Comparison of ENCODE assay signal across 12 cellular contexts in the genomic region with DNA sequence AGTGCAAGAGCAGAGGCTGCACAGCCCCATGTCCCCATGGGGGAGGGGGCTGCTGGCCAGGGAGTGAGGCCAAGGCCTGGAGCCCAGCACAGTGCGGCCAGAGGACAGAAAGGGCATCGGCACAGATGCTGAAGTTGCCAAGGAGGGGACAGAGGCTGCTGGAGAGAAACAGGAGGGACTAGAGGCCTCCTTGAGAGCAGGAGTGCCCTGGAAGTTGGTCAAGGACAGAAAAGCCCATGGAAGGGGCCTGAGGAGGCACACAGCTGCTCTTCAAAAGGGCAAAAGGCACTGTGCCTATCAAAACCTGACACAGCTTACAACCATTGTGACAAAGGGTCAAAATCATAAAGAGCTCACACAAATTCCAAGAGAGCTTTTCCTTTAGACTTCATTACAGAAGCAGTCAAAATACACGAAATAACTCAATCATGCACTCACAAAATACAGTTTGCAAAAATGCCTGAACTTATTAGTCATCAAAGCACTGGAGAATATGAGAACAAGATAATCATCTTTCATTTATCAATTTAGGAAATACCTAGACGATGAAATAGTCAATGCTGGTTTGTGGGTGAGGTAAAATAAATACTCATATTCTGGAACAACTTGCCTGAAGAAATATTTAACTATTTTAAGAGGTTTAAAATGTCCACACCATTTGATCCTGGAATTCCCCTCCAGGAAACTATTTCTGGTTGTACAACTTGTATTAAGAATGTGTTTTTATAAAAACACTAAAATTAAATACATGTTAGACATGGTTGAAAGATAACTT.
DNase-seq lines count a peak whose midpoint lies in the region; ATAC-seq and TF ChIP-seq lines count a peak whose summit lies in the region.
"Had no signal": no experiment of that assay in that cellular context is flagged by ENCODE, and none has a peak within 500 bp of the region (broad histone marks: within the 10 kb centered on the region; RNA-seq: fewer than 3 reads in every experiment).

No MANE protein-coding gene starts in this region.

- H3K4me3 Mint-ChIP-seq in stimulated activated naive B cell treated with anti-CD40 and anti-IgM and Interleukin-4, amounts not matched to agents 10 μg/mL and 1 μg/mL and 100 μg/mL, for 72 hours: no peak overlapping the region
- no peak overlapping the region for H3K4me3 Mint-ChIP-seq in natural killer cell treated with Interleukin-12 subunit alpha and Interleukin-12 subunit beta and Interleukin-15 and Interleukin-18, amount 100 ng/mL, for 72 hours

- no peak for ATAC-seq in stimulated activated naive B cell treated with anti-CD40 and anti-IgM and Interleukin-4, amounts not matched to agents 10 μg/mL and 1 μg/mL and 100 μg/mL, for 72 hours (replicated peaks)
- no peak for ATAC-seq in HG03280 (IDR thresholded peaks at IDR 0.05; ENCODE audit: unreplicated experiment)
- ATAC-seq in GM18873 (IDR thresholded peaks at IDR 0.05; ENCODE audit: low FRiP score, unreplicated experiment): no peak
- no peak for ATAC-seq in natural killer cell treated with Interleukin-12 subunit alpha and Interleukin-12 subunit beta and Interleukin-15 and Interleukin-18, amount 100 ng/mL, for 72 hours

- no peaks in the 10 kb centered on the region for H3K9me2 ChIP-seq in GM23248 (ENCODE audit: insufficient read depth)
- no peaks in the 10 kb centered on the region for H3K9me2 ChIP-seq in hepatocyte (replicated peaks; ENCODE audit: insufficient read depth)

- no peaks in the 10 kb centered on the region for H3K27me3 Mint-ChIP-seq in stimulated activated naive B cell treated with anti-CD40 and anti-IgM and Interleukin-4, amounts not matched to agents 10 μg/mL and 1 μg/mL and 100 μg/mL, for 72 hours
- H3K27me3 Mint-ChIP-seq in natural killer cell treated with Interleukin-12 subunit alpha and Interleukin-12 subunit beta and Interleukin-15 and Interleukin-18, amount 100 ng/mL, for 72 hours: no peaks in the 10 kb centered on the region

- H4K20me1 ChIP-seq in GM23248 (ENCODE audit: insufficient read depth) (0 out of 2 replicates have a peak, but pooled peaks cover 2% of the 10 kb centered on the region), hepatocyte (ENCODE audit: insufficient read depth, poor library complexity, severe bottlenecking) (no peaks in the 10 kb centered on the region)

- H3K4me2 ChIP-seq in GM23248 (ENCODE audit: unreplicated experiment): peak overlapping the region; percentile 45
- H3K4me2 ChIP-seq in hepatocyte: no peak overlapping the region

- H3K27me3 ChIP-seq in GM23248 (replicated peaks; ENCODE audit: insufficient read depth): no peaks in the 10 kb centered on the region
- H3K27me3 ChIP-seq in adrenal gland: no peaks in the 10 kb centered on the region
- H3K27me3 ChIP-seq in hepatocyte: no peaks in the 10 kb centered on the region
- H3K27me3 ChIP-seq: spleen had no signal

- H3K4me3 ChIP-seq in GM23248: 0 out of 2 replicates have a peak overlapping the region, but pooled peaks have one; percentile 22
- H3K4me3 ChIP-seq in adrenal gland: no peak overlapping the region
- no peak overlapping the region for H3K4me3 ChIP-seq in hepatocyte
- H3K4me3 ChIP-seq: spleen had no signal

- in situ Hi-C loops in GM23248 (cut with MboI) (no loop called here), KBM-7 (cut with MboI; ENCODE audit: low pct_unique_long_range_greater_than_20kb, low sequenced_read_pairs) (no loop called here)

- H3K27ac Mint-ChIP-seq in stimulated activated naive B cell treated with anti-CD40 and anti-IgM and Interleukin-4, amounts not matched to agents 10 μg/mL and 1 μg/mL and 100 μg/mL, for 72 hours: peak overlapping the region; percentile 32
- H3K27ac Mint-ChIP-seq in natural killer cell treated with Interleukin-12 subunit alpha and Interleukin-12 subunit beta and Interleukin-15 and Interleukin-18, amount 100 ng/mL, for 72 hours: no peak overlapping the region

- intact Hi-C loops in adrenal gland (cut with DNase I): no loop called here

- H3K4me1 Mint-ChIP-seq in stimulated activated naive B cell treated with anti-CD40 and anti-IgM and Interleukin-4, amounts not matched to agents 10 μg/mL and 1 μg/mL and 100 μg/mL, for 72 hours: peaks cover 0 to 10% of the 10 kb centered on the region in 2 donors
- H3K4me1 Mint-ChIP-seq in natural killer cell treated with Interleukin-12 subunit alpha and Interleukin-12 subunit beta and Interleukin-15 and Interleukin-18, amount 100 ng/mL, for 72 hours (ENCODE audit: low read depth in 2 of 2): no peaks in the 10 kb centered on the region

- H3K9me3 ChIP-seq in GM23248 (ENCODE audit: low read depth): no peaks in the 10 kb centered on the region
- no peaks in the 10 kb centered on the region for H3K9me3 ChIP-seq in adrenal gland (replicated peaks in 1 of 3)
- H3K9me3 ChIP-seq in hepatocyte (ENCODE audit: low read depth): no peaks in the 10 kb centered on the region
- H3K9me3 ChIP-seq: spleen had no signal

- H3K36me3 Mint-ChIP-seq in stimulated activated naive B cell treated with anti-CD40 and anti-IgM and Interleukin-4, amounts not matched to agents 10 μg/mL and 1 μg/mL and 100 μg/mL, for 72 hours: peaks cover 26 to 58% of the 10 kb centered on the region in 2 donors
- H3K36me3 Mint-ChIP-seq in natural killer cell treated with Interleukin-12 subunit alpha and Interleukin-12 subunit beta and Interleukin-15 and Interleukin-18, amount 100 ng/mL, for 72 hours: no peaks in the 10 kb centered on the region

- H3K79me2 ChIP-seq in GM23248 (ENCODE audit: insufficient read depth) (no peaks in the 10 kb centered on the region), hepatocyte (no peaks in the 10 kb centered on the region)

- H3K27ac ChIP-seq in GM23248 (peak overlapping the region; percentile 20), adrenal gland (peak overlapping the region in 4 of 5 donors; percentile 24 to 82 (median 48)), hepatocyte (peak overlapping the region; percentile 66)

- H3K36me3 ChIP-seq in GM23248 (ENCODE audit: low read depth): peaks cover 49% of the 10 kb centered on the region
- H3K36me3 ChIP-seq in adrenal gland (replicated peaks in 1 of 2): peaks cover 0 to 59% of the 10 kb centered on the region in 2 donors
- no peaks in the 10 kb centered on the region for H3K36me3 ChIP-seq in hepatocyte (replicated peaks; ENCODE audit: insufficient read depth, low read depth)

- peaks cover 33% of the 10 kb centered on the region for H3F3A ChIP-seq in GM23248 (ENCODE audit: insufficient read depth)

- no peaks in the 10 kb centered on the region for H3K9me3 Mint-ChIP-seq in stimulated activated naive B cell treated with anti-CD40 and anti-IgM and Interleukin-4, amounts not matched to agents 10 μg/mL and 1 μg/mL and 100 μg/mL, for 72 hours
- no peaks in the 10 kb centered on the region for H3K9me3 Mint-ChIP-seq in natural killer cell treated with Interleukin-12 subunit alpha and Interleukin-12 subunit beta and Interleukin-15 and Interleukin-18, amount 100 ng/mL, for 72 hours

- TF ChIP-seq POLR2A in adrenal gland (IDR thresholded peaks at IDR 0.05): no peak

- no peak overlapping the region for H3K9ac ChIP-seq in GM23248

- peak; percentile 78 for DNase-seq in GM23248
- DNase-seq in adrenal gland: no peak
- no peak for DNase-seq in hepatocyte (ENCODE audit: low spot score)
- no peak for DNase-seq in stimulated activated naive B cell treated with anti-CD40 and anti-IgM and Interleukin-4, amounts not matched to agents 10 μg/mL and 1 μg/mL and 100 μg/mL, for 72 hours
- no peak for DNase-seq in KBM-7
- DNase-seq in natural killer cell treated with Interleukin-12 subunit alpha and Interleukin-12 subunit beta and Interleukin-15 and Interleukin-18, amount 100 ng/mL, for 72 hours (ENCODE audit: low spot score): no peak
- DNase-seq: activated gamma-delta T cell treated with Interleukin-2 at 50 U/mL for 16 hours, NCI-H2081 treated with DMSO at 0.1 percent for 48 hours, spleen, T1000 had no signal

- H2AFZ ChIP-seq in GM23248 (no peak overlapping the region), hepatocyte (no peak overlapping the region)

- H3K4me1 ChIP-seq in GM23248 (ENCODE audit: insufficient read depth) (peaks cover 38% of the 10 kb centered on the region), adrenal gland (replicated peaks in 1 of 2) (peaks cover 21 to 42% of the 10 kb centered on the region in 2 donors), hepatocyte (ENCODE audit: insufficient read depth) (peaks cover 5% of the 10 kb centered on the region)

- TF ChIP-seq CTCF in adrenal gland (IDR thresholded peaks at IDR 0.05) (no peak), hepatocyte (IDR thresholded peaks at IDR 0.05; ENCODE audit: poor library complexity) (no peak)

- 42 to 52% methylated on average over 4 of the region's 4 CpGs for WGBS in GM23248 (ENCODE audit: low coverage in 1 of 2, low lambda C conversion rate in 2 of 2, missing lambda C conversion rate in 2 of 2), 2 experiments
- 28 to 46% (median 29%) methylated on average over 4 of the region's 4 CpGs for WGBS in adrenal gland, 4 donors
- 73% methylated on average over 4 of the region's 4 CpGs for WGBS in hepatocyte (ENCODE audit: low lambda C conversion rate, missing lambda C conversion rate)
